In genomic region chr3:32866533-32866932, GRCh38 we compare ENCODE assay signal across 1 cellular context.
TF ChIP-seq lines count a peak whose summit lies in the region.

No MANE protein-coding gene starts in this region.

TF ChIP-seq in HEK293T, 16 proteins besides CTCF, POLR2A, EP300 and RAD21 (continued from another document):
- no peak for TF ChIP-seq PKNOX1 (IDR thresholded peaks at IDR 0.05)
